Comparison of ENCODE assay signal across 8 cellular contexts in genomic region chr3:146218880-146219866, GRCh38. TPM values are rescaled to one million over a fixed set of nuclear protein-coding genes. Genes with fewer than 3 reads are reported as not detected.
DNase-seq lines count a peak whose midpoint lies in the region; ATAC-seq and TF ChIP-seq lines count a peak whose summit lies in the region.

No MANE protein-coding gene starts in this region.

- H3K36me3 ChIP-seq in MM.1S (replicated peaks; ENCODE audit: insufficient read depth, low read length) = no peaks in the 10 kb centered on the region
- no peaks in the 10 kb centered on the region for H3K36me3 ChIP-seq in ovary

- H3K4me3 ChIP-seq in AG09309 (ENCODE audit: control insufficient read depth, low read depth, low read length) (no peak overlapping the region), MM.1S (ENCODE audit: low read length) (no peak overlapping the region), epithelial cell of esophagus (ENCODE audit: low read length) (no peak overlapping the region), ovary (no peak overlapping the region)

- TF ChIP-seq CTCF in AG09309 (IDR thresholded peaks at IDR 0.05; ENCODE audit: control insufficient read depth, insufficient read depth, low read depth, low read length, missing control alignments) (peak; percentile 54), GM12872 (IDR thresholded peaks at IDR 0.05; ENCODE audit: insufficient read depth, low read depth, low read length) (peak; percentile 51), MM.1S (IDR thresholded peaks at IDR 0.05; ENCODE audit: low read length) (peak; percentile 71), epithelial cell of esophagus (IDR thresholded peaks at IDR 0.05; ENCODE audit: insufficient read depth, low read depth, low read length, missing control alignments) (peak; percentile 70), ovary (IDR thresholded peaks at IDR 0.05) (peak; percentile 59 to 78 (median 67))

- H3K4me1 ChIP-seq in MM.1S (ENCODE audit: low read length) (no peaks in the 10 kb centered on the region), ovary (ENCODE audit: insufficient read depth) (peaks cover 6% of the 10 kb centered on the region)

- H3K9ac ChIP-seq in MM.1S (ENCODE audit: low read length) = no peak overlapping the region

- H3K27me3 ChIP-seq in MM.1S (replicated peaks; ENCODE audit: insufficient read depth, low read length) = no peaks in the 10 kb centered on the region
- no peaks in the 10 kb centered on the region for H3K27me3 ChIP-seq in ovary

- H3F3A ChIP-seq in MM.1S (ENCODE audit: insufficient read depth, low read length) = no peaks in the 10 kb centered on the region

- 72 to 73% (median 72%) methylated on average over 13 of the region's 13 CpGs for WGBS in ovary, 3 donors

- intact Hi-C loops in ovary (cut with DNase I) = loop anchor here in 2 of 4 donors (5.0 to 10.0 kb wide), 2 partner anchors 108 to 116 kb away; no protein-coding TSS in a partner anchor

- H3K4me2 ChIP-seq in MM.1S (ENCODE audit: low read depth, low read length) = no peak overlapping the region

- H3K79me2 ChIP-seq in MM.1S (ENCODE audit: low read length) = no peaks in the 10 kb centered on the region

- no peak for TF ChIP-seq POLR2A in ovary (IDR thresholded peaks at IDR 0.05)

- H3K27ac ChIP-seq in MM.1S (ENCODE audit: low read length) (no peak overlapping the region), ovary (no peak overlapping the region)

- no peak overlapping the region for H2AFZ ChIP-seq in MM.1S (ENCODE audit: low read length)

- H3K9me3 ChIP-seq in MM.1S (replicated peaks; ENCODE audit: insufficient read depth, low read length) (no peaks in the 10 kb centered on the region; the same call in 1 of the 2 replicates), ovary (no peaks in the 10 kb centered on the region)

- no peak for TF ChIP-seq EP300 in ovary (IDR thresholded peaks at IDR 0.05)

- no peaks in the 10 kb centered on the region for H4K20me1 ChIP-seq in MM.1S (ENCODE audit: insufficient read depth, low read length)

- no peaks in the 10 kb centered on the region for H3K9me2 ChIP-seq in MM.1S (replicated peaks; ENCODE audit: insufficient read depth, low read length)

- ATAC-seq in GM21825 (IDR thresholded peaks at IDR 0.05; ENCODE audit: unreplicated experiment) = no peak

- DNase-seq in AG09309 (ENCODE audit: low read depth) = no peak
- peak; percentile 44 for DNase-seq in MM.1S
- DNase-seq in activated CD4-positive, alpha-beta T cell treated with anti-CD3 and anti-CD28 coated beads for 48 hours = peak; percentile 34
- DNase-seq in epithelial cell of esophagus (ENCODE audit: low read depth) = peak; percentile 43
- peak; percentile 23 to 73 (median 55) for DNase-seq in ovary
- no peak for DNase-seq in retina

RNA-seq across cellular contexts. Expression of gene PLSCR4, which starts 31.7 kb away (rescaled TPM):
- 10 to 100 TPM; 30.7 to 78.4 (median 50.9) TPM for total RNA-seq in ovary
- 10 to 100 TPM; 36.3 to 68.6 TPM for polyA plus RNA-seq in ovary

RNA-seq across cellular contexts. Expression of gene PLOD2, which starts 58.2 kb away (rescaled TPM):
- total RNA-seq in ovary = 10 to 100 TPM; 32.7 to 65.4 (median 41.3) TPM
- 10 to 100 TPM; 29.6 to 39.6 TPM for polyA plus RNA-seq in ovary

Comparison
In these comparisons a context has a peak if more than half of its experiments do, and no peak if none do; other contexts are left out.
1. DNase-seq: peak in MM.1S (single experiment), activated CD4-positive, alpha-beta T cell treated with anti-CD3 and anti-CD28 coated beads for 48 hours (single experiment), epithelial cell of esophagus (single experiment) and ovary (5 of 5); none in AG09309 (single experiment) and retina (single experiment).
2. Peak in every context shown above with its lines, with median percentiles within 50 percentile points of each other: CTCF ChIP-seq.